In genomic region chr22:34688825-34689224, GRCh38 we compare ENCODE assay signal across 22 cellular contexts.
"Had no signal": no experiment of that assay in that cellular context is flagged by ENCODE, and none has a peak within 500 bp of the region (broad histone marks: within the 10 kb centered on the region; RNA-seq: fewer than 3 reads in every experiment).

No MANE protein-coding gene starts in this region.

- H3K4me1 Mint-ChIP-seq: immature natural killer cell; naive thymus-derived CD4-positive, alpha-beta T cell; nephron progenitor cell; stimulated activated memory B cell treated with anti-CD40 and anti-IgM and Interleukin-4, amounts not matched to agents 10 μg/mL and 1 μg/mL and 100 μg/mL, for 72 hours had no signal

- H3K27me3 ChIP-seq: heart left ventricle, neutrophil, spleen, tibial artery, upper lobe of left lung, vagina had no signal

- H3K27ac Mint-ChIP-seq: immature natural killer cell; naive thymus-derived CD4-positive, alpha-beta T cell; nephron progenitor cell; stimulated activated memory B cell treated with anti-CD40 and anti-IgM and Interleukin-4, amounts not matched to agents 10 μg/mL and 1 μg/mL and 100 μg/mL, for 72 hours; stimulated activated naive CD8-positive, alpha-beta T cell treated with anti-CD3 and anti-CD28 coated beads, Interleukin-15, Interleukin-2, amounts not matched to agents 100 ng/mL and 50 ng/mL, for 24 hours had no signal

- H3K27me3 Mint-ChIP-seq: stimulated activated memory B cell treated with anti-CD40 and anti-IgM and Interleukin-4, amounts not matched to agents 10 μg/mL and 1 μg/mL and 100 μg/mL, for 72 hours had no signal

- ATAC-seq: heart left ventricle; left cardiac atrium; naive thymus-derived CD4-positive, alpha-beta T cell; sciatic nerve; stimulated activated memory B cell treated with anti-CD40 and anti-IgM and Interleukin-4, amounts not matched to agents 10 μg/mL and 1 μg/mL and 100 μg/mL, for 72 hours had no signal

- H3K9me3 Mint-ChIP-seq: stimulated activated memory B cell treated with anti-CD40 and anti-IgM and Interleukin-4, amounts not matched to agents 10 μg/mL and 1 μg/mL and 100 μg/mL, for 72 hours; stimulated activated naive CD8-positive, alpha-beta T cell treated with anti-CD3 and anti-CD28 coated beads, Interleukin-15, Interleukin-2, amounts not matched to agents 100 ng/mL and 50 ng/mL, for 24 hours had no signal

- H3K36me3 Mint-ChIP-seq: immature natural killer cell; naive thymus-derived CD4-positive, alpha-beta T cell; stimulated activated memory B cell treated with anti-CD40 and anti-IgM and Interleukin-4, amounts not matched to agents 10 μg/mL and 1 μg/mL and 100 μg/mL, for 72 hours had no signal

- H3K4me1 ChIP-seq: heart left ventricle, spleen, tibial artery, upper lobe of left lung, vagina had no signal

- H3K9me3 ChIP-seq: heart left ventricle, neutrophil, spleen, tibial artery, upper lobe of left lung, vagina had no signal

- DNase-seq: effector CD4-positive, alpha-beta T cell; heart left ventricle; hippocampal formation; immature natural killer cell; left cardiac atrium; naive thymus-derived CD4-positive, alpha-beta T cell; nephron progenitor cell; posterior cingulate gyrus; spleen; stimulated activated CD4-positive, alpha-beta T cell treated with anti-CD3 and anti-CD28 coated beads, Interleukin-15, amount 100 ng/mL, for 24 hours; stimulated activated CD4-positive, alpha-beta T cell treated with anti-CD3 and anti-CD28 coated beads, Interleukin-1b, Interleukin-23, amount 100 ng/mL, for 48 hours; stimulated activated CD4-positive, alpha-beta T cell treated with anti-CD3 and anti-CD28 coated beads, Interleukin-4, amount 100 ng/mL, for 24 hours; tibial artery; upper lobe of left lung had no signal

- H3K4me3 ChIP-seq: coronary artery, heart left ventricle, spleen, tibial artery, upper lobe of left lung, vagina had no signal

- FAIRE-seq: frontal cortex, keratinocyte had no signal

- H3K27ac ChIP-seq: coronary artery, heart left ventricle, neutrophil, spleen, tibial artery, upper lobe of left lung, vagina had no signal

- H3K36me3 ChIP-seq: heart left ventricle, neutrophil, spleen, tibial artery, upper lobe of left lung, vagina had no signal

- H3K4me3 Mint-ChIP-seq: immature natural killer cell; naive thymus-derived CD4-positive, alpha-beta T cell; nephron progenitor cell; stimulated activated memory B cell treated with anti-CD40 and anti-IgM and Interleukin-4, amounts not matched to agents 10 μg/mL and 1 μg/mL and 100 μg/mL, for 72 hours; stimulated activated naive CD8-positive, alpha-beta T cell treated with anti-CD3 and anti-CD28 coated beads, Interleukin-15, Interleukin-2, amounts not matched to agents 100 ng/mL and 50 ng/mL, for 24 hours had no signal
